In genomic region chr10:11262210-11263038, GRCh38 we compare ENCODE assay signal across 18 cellular contexts.
DNase-seq lines count a peak whose midpoint lies in the region; ATAC-seq and TF ChIP-seq lines count a peak whose summit lies in the region.
"Had no signal": no experiment of that assay in that cellular context is flagged by ENCODE, and none has a peak within 500 bp of the region (broad histone marks: within the 10 kb centered on the region; RNA-seq: fewer than 3 reads in every experiment).

No MANE protein-coding gene starts in this region.

- no peak for DNase-seq in CD8-positive, alpha-beta memory T cell
- no peak for DNase-seq in central memory CD8-positive, alpha-beta T cell (ENCODE audit: low spot score in 2 of 2)
- DNase-seq in naive thymus-derived CD8-positive, alpha-beta T cell: no peak
- DNase-seq in DMS53 (lab: John Stamatoyannopoulos, UW): no peak
- DNase-seq: amniotic stem cell; DMS79; erythroblast; H7; NCI-H1105; NCI-H2171 treated with DMSO at 0.1 percent for 48 hours; stimulated activated naive CD4-positive, alpha-beta T cell treated with Interleukin-2 at 50 U/mL for 16 hours had no signal

- H3K27ac Mint-ChIP-seq in CD8-positive, alpha-beta memory T cell: peak overlapping the region in 7 of 8 donors; percentile 51 to 95 (median 83)
- H3K27ac Mint-ChIP-seq in central memory CD8-positive, alpha-beta T cell (ENCODE audit: low read depth): peak overlapping the region; percentile 25
- H3K27ac Mint-ChIP-seq in naive thymus-derived CD8-positive, alpha-beta T cell: peak overlapping the region in 8 of 10 donors; percentile 8 to 88 (median 78)
- H3K27ac Mint-ChIP-seq: mesothelial cell of epicardium had no signal

- peaks cover 70% of the 10 kb centered on the region for H3K36me3 ChIP-seq in CD8-positive, alpha-beta memory T cell (ENCODE audit: insufficient read depth, low read length)
- no peaks in the 10 kb centered on the region for H3K36me3 ChIP-seq in KMS-11 (ENCODE audit: insufficient read depth)
- H3K36me3 ChIP-seq: SJSA1 had no signal

- H3K27ac ChIP-seq in CD8-positive, alpha-beta memory T cell (ENCODE audit: low read depth, low read length): no peak overlapping the region
- peak overlapping the region; percentile 83 for H3K27ac ChIP-seq in KMS-11
- H3K27ac ChIP-seq: SJSA1, vagina had no signal

- peak overlapping the region in 4 of 7 donors; percentile 0 to 47 (median 14) for H3K4me3 Mint-ChIP-seq in CD8-positive, alpha-beta memory T cell
- peak overlapping the region; percentile 9 for H3K4me3 Mint-ChIP-seq in central memory CD8-positive, alpha-beta T cell
- H3K4me3 Mint-ChIP-seq in naive thymus-derived CD8-positive, alpha-beta T cell: peak overlapping the region in 3 of 10 donors; percentile 1 to 17 (median 8)
- H3K4me3 Mint-ChIP-seq: mesothelial cell of epicardium had no signal

- no peak overlapping the region; the same call in 1 of the 2 replicates for H3K9ac ChIP-seq in KMS-11

- peaks cover 11 to 97% (median 27%) of the 10 kb centered on the region in 3 donors for H3K36me3 Mint-ChIP-seq in CD8-positive, alpha-beta memory T cell
- peaks cover 92% of the 10 kb centered on the region for H3K36me3 Mint-ChIP-seq in central memory CD8-positive, alpha-beta T cell (ENCODE audit: insufficient read depth)
- H3K36me3 Mint-ChIP-seq in naive thymus-derived CD8-positive, alpha-beta T cell: peaks cover 6 to 97% (median 36%) of the 10 kb centered on the region in 3 donors
- H3K36me3 Mint-ChIP-seq: mesothelial cell of epicardium had no signal

- CTCF ChIA-PET in CD8-positive, alpha-beta memory T cell (lab: Charles Lee): interaction anchor here (0.9 to 2.3 kb wide), 2 partner anchors 8 to 12 kb away, joined by 3 to 7 read pairs; no protein-coding TSS in a partner anchor

- no peak overlapping the region for H2AFZ ChIP-seq in KMS-11 (ENCODE audit: low read depth)

- H3K4me3 ChIP-seq in CD8-positive, alpha-beta memory T cell (ENCODE audit: low read length): no peak overlapping the region
- no peak overlapping the region for H3K4me3 ChIP-seq in KMS-11 (IDR thresholded peaks at IDR 0.05; ENCODE audit: insufficient read depth, low read depth, low read length)
- H3K4me3 ChIP-seq: SJSA1, skin epidermis, vagina had no signal

- no peaks in the 10 kb centered on the region for H3K9me3 ChIP-seq in CD8-positive, alpha-beta memory T cell (ENCODE audit: low read length)
- H3K9me3 ChIP-seq: SJSA1, vagina had no signal

- TF ChIP-seq CTCF in KMS-11 (conservative IDR thresholded peaks at IDR 0.05; ENCODE audit: low read depth, low read length): no peak

- ATAC-seq in central memory CD8-positive, alpha-beta T cell (replicated peaks; ENCODE audit: extremely low read depth, poor library complexity, severe bottlenecking): no peak
- no peak for ATAC-seq in naive thymus-derived CD8-positive, alpha-beta T cell
- ATAC-seq in HG03469 (IDR thresholded peaks at IDR 0.05; ENCODE audit: unreplicated experiment): no peak
- ATAC-seq in GM18520 (IDR thresholded peaks at IDR 0.05; ENCODE audit: unreplicated experiment): no peak

- POLR2A ChIA-PET in CD8-positive, alpha-beta memory T cell (lab: Charles Lee): no interaction called here
- POLR2A ChIA-PET in naive thymus-derived CD8-positive, alpha-beta T cell (lab: Charles Lee): interaction anchor here (0.7 kb wide), 1 partner anchor 98 kb away, joined by 3 read pairs; no protein-coding TSS in a partner anchor

- H3K4me2 ChIP-seq in KMS-11: peak overlapping the region; percentile 89

- peaks cover 84 to 97% (median 97%) of the 10 kb centered on the region in 3 donors for H3K4me1 Mint-ChIP-seq in CD8-positive, alpha-beta memory T cell
- peaks cover 58% of the 10 kb centered on the region for H3K4me1 Mint-ChIP-seq in central memory CD8-positive, alpha-beta T cell
- H3K4me1 Mint-ChIP-seq in naive thymus-derived CD8-positive, alpha-beta T cell: peaks cover 40 to 97% (median 83%) of the 10 kb centered on the region in 4 donors

- peaks cover 0 to 1% of the 10 kb centered on the region in 2 donors for H3K27me3 Mint-ChIP-seq in CD8-positive, alpha-beta memory T cell
- H3K27me3 Mint-ChIP-seq in central memory CD8-positive, alpha-beta T cell: no peaks in the 10 kb centered on the region
- H3K27me3 Mint-ChIP-seq in naive thymus-derived CD8-positive, alpha-beta T cell: no peaks in the 10 kb centered on the region

- no peaks in the 10 kb centered on the region for H3K79me2 ChIP-seq in KMS-11 (ENCODE audit: insufficient read depth, low read depth)

- H4K20me1 ChIP-seq in KMS-11 (ENCODE audit: insufficient read depth): no peaks in the 10 kb centered on the region

- H3K4me1 ChIP-seq in CD8-positive, alpha-beta memory T cell (ENCODE audit: insufficient read depth, low read length): peaks cover 40% of the 10 kb centered on the region
- peaks cover 47% of the 10 kb centered on the region for H3K4me1 ChIP-seq in KMS-11 (ENCODE audit: low read depth, poor library complexity, severe bottlenecking)
- H3K4me1 ChIP-seq: SJSA1 had no signal

- no peaks in the 10 kb centered on the region for H3K27me3 ChIP-seq in CD8-positive, alpha-beta memory T cell (ENCODE audit: insufficient read depth, low read length, poor library complexity, severe bottlenecking)
- H3K27me3 ChIP-seq in KMS-11 (ENCODE audit: insufficient read depth, low read depth): no peaks in the 10 kb centered on the region
- H3K27me3 ChIP-seq: SJSA1, vagina had no signal

- no peaks in the 10 kb centered on the region for H3K9me3 Mint-ChIP-seq in CD8-positive, alpha-beta memory T cell
- H3K9me3 Mint-ChIP-seq in central memory CD8-positive, alpha-beta T cell: no peaks in the 10 kb centered on the region
- no peaks in the 10 kb centered on the region for H3K9me3 Mint-ChIP-seq in naive thymus-derived CD8-positive, alpha-beta T cell
- H3K9me3 Mint-ChIP-seq: mesothelial cell of epicardium had no signal

Comparison
In these comparisons a context has a peak if more than half of its experiments do, and no peak if none do; other contexts are left out.
1. H3K27ac Mint-ChIP-seq: peak in every context shown above with its lines; median percentile 83 in CD8-positive, alpha-beta memory T cell; 78 in naive thymus-derived CD8-positive, alpha-beta T cell; 25 in central memory CD8-positive, alpha-beta T cell.